1 cellular context compared by ENCODE assay signal in genomic region chr15:99058421-99058870, GRCh38.
TF ChIP-seq lines count a peak whose summit lies in the region.

No MANE protein-coding gene starts in this region.

TF ChIP-seq in GM12878, 131 proteins besides CTCF, POLR2A, EP300 and RAD21 (continued from another document):
- peak; percentile 88 for TF ChIP-seq MLLT1 (IDR thresholded peaks at IDR 0.05)
- TF ChIP-seq EGR1 (IDR thresholded peaks at IDR 0.05; ENCODE audit: borderline replicate concordance in 1 of 2, low read depth in 2 of 2, low read length in 2 of 2): no peak
